In genomic region chr20:39784693-39785092, GRCh38 we compare ENCODE assay signal across 26 cellular contexts.
A peak's percentile ranks its signal among the peaks of the same experiment; 100 is the strongest.
DNase-seq lines count a peak whose midpoint lies in the region; ATAC-seq, FAIRE-seq and TF ChIP-seq lines count a peak whose summit lies in the region.
"Had no signal": no experiment of that assay in that cellular context is flagged by ENCODE, and none has a peak within 500 bp of the region (broad histone marks: within the 10 kb centered on the region; RNA-seq: fewer than 3 reads in every experiment).

No MANE protein-coding gene starts in this region.

- CTCF ChIA-PET in HepG2 (lab: Yijun Ruan, JAX; ENCODE audit: low intra/inter-chr PET ratio, low total read pairs) = no interaction called here

- no peaks in the 10 kb centered on the region for H3K79me2 ChIP-seq in HepG2 (ENCODE audit: insufficient read depth, low read length)

- no TSS peak for BruUV-seq in HepG2 (replicated peaks; lab: Mats Ljungman, UMichigan)

- H3K9me3 Mint-ChIP-seq in nephron = peaks cover 17% of the 10 kb centered on the region

- H4K20me1 ChIP-seq in HepG2 (ENCODE audit: insufficient read depth, low read length) = no peaks in the 10 kb centered on the region
- H4K20me1 ChIP-seq: BLaER1 treated with 17β-estradiol and CSF1 and Interleukin-3, amounts not matched to agents 10 nM and 100 nM had no signal

- peaks cover 3% of the 10 kb centered on the region for H3K36me3 Mint-ChIP-seq in nephron (ENCODE audit: low read depth)
- H3K36me3 Mint-ChIP-seq: CD14-positive monocyte had no signal

- POLR2A ChIA-PET in HepG2 (lab: Yijun Ruan, JAX) = no interaction called here

- H3K27me3 Mint-ChIP-seq in nephron (ENCODE audit: low read depth) = no peaks in the 10 kb centered on the region
- H3K27me3 Mint-ChIP-seq: CD4-positive, alpha-beta T cell; CD8-positive, alpha-beta memory T cell had no signal

- 0% methylated on average over 1 of the region's 1 CpG for WGBS in HepG2 (ENCODE audit: low lambda C conversion rate)
- WGBS in thyroid gland, 2 donors = 39 to 50% methylated on average over 1 of the region's 1 CpG

- TF ChIP-seq RAD21 in HepG2 (CRISPR knock-in tag; IDR thresholded peaks at IDR 0.05) = no peak

- peak overlapping the region in 2 of 3 experiments; percentile 43 to 87 for H3K27ac Mint-ChIP-seq in nephron
- H3K27ac Mint-ChIP-seq: CD14-positive monocyte; CD4-positive, alpha-beta T cell; CD8-positive, alpha-beta memory T cell; HFFc6 had no signal

- peaks cover 10% of the 10 kb centered on the region for H3K4me1 Mint-ChIP-seq in nephron
- H3K4me1 Mint-ChIP-seq: CD14-positive monocyte; CD8-positive, alpha-beta memory T cell had no signal

- intact Hi-C loops in HepG2 (cut with micrococcal nuclease; ENCODE audit: unreplicated experiment) (no loop called here), thyroid gland (cut with DNase I) (no loop called here)

- no peak for ATAC-seq in HepG2
- no peak for ATAC-seq in GM18868 (IDR thresholded peaks at IDR 0.05; ENCODE audit: unreplicated experiment)
- ATAC-seq: A549 had no signal

- H3K27ac ChIP-seq in HepG2 (ENCODE audit: extremely low read length, insufficient read depth, low read length) = no peak overlapping the region
- peak overlapping the region; percentile 55 to 78 (median 58) for H3K27ac ChIP-seq in thyroid gland
- H3K27ac ChIP-seq: 22Rv1; A549; BLaER1 treated with 17β-estradiol and CSF1 and Interleukin-3, amounts not matched to agents 10 nM and 100 nM had no signal

- H3K4me3 ChIP-seq in HepG2 (replicated peaks in 1 of 3; ENCODE audit: insufficient read depth in 1 of 3, low read depth in 2 of 3, low read length in 3 of 3) (no peak overlapping the region), thyroid gland (replicated peaks in 1 of 3) (no peak overlapping the region)
- H3K4me3 ChIP-seq: A549; BLaER1 treated with 17β-estradiol and CSF1 and Interleukin-3, amounts not matched to agents 10 nM and 100 nM; GM12878; HAP-1 had no signal

- H3K9me3 ChIP-seq in HepG2 (ENCODE audit: low read length) (peaks cover 86% of the 10 kb centered on the region), thyroid gland (no peaks in the 10 kb centered on the region)
- H3K9me3 ChIP-seq: A549, BE2C, HAP-1 had no signal

- no peak overlapping the region for H3K9ac ChIP-seq in HepG2 (ENCODE audit: insufficient read depth, low read depth, low read length)
- H3K9ac ChIP-seq: BLaER1 treated with 17β-estradiol and CSF1 and Interleukin-3, amounts not matched to agents 10 nM and 100 nM had no signal

- no peak overlapping the region for H2AFZ ChIP-seq in HepG2 (ENCODE audit: low read length)

- FAIRE-seq in GM19239 (lab: Jason Lieb, UNC) (peak; percentile 70), HepG2 (lab: Jason Lieb, UNC) (peak; percentile 30)
- FAIRE-seq: A549, D721Med, GM12878, H54 had no signal

- no peak for TF ChIP-seq EP300 in HepG2 (IDR thresholded peaks at IDR 0.05; ENCODE audit: low read depth in 2 of 2, low read length in 2 of 2)
- TF ChIP-seq EP300 in HepG2 (CRISPR knock-in tag; IDR thresholded peaks at IDR 0.05; ENCODE audit: borderline replicate concordance) = no peak

- in situ Hi-C loops in HepG2 (cut with HindIII; ENCODE audit: extremely low pct_ligation_motif_present, low pct_unique_long_range_greater_than_20kb) = no loop called here

- DNase-seq in GM19239 (ENCODE audit: insufficient read length, low spot score) = no peak
- DNase-seq in HepG2 (ENCODE audit: low spot score) = no peak
- DNase-seq in thyroid gland = no peak
- no peak for DNase-seq in A172 (ENCODE audit: low spot score)
- no peak for DNase-seq in stimulated activated CD4-positive, alpha-beta T cell treated with anti-CD3 and anti-CD28 coated beads, Interleukin-2, amount 100 ng/mL, for 24 hours
- DNase-seq: ACHN; AML-193; BE2C; CD4-positive, alpha-beta T cell; CD8-positive, alpha-beta memory T cell; DMS 273 treated with DMSO at 0.1 percent for 48 hours; DMS79; EL; GDM1; GOT3; HFFc6 had no signal

- H3K36me3 ChIP-seq in HepG2 (replicated peaks in 1 of 2; ENCODE audit: control insufficient read depth in 1 of 2, insufficient read depth in 2 of 2, low read length in 2 of 2) = no peaks in the 10 kb centered on the region
- no peaks in the 10 kb centered on the region for H3K36me3 ChIP-seq in thyroid gland
- H3K36me3 ChIP-seq: BE2C; BLaER1 treated with 17β-estradiol and CSF1 and Interleukin-3, amounts not matched to agents 10 nM and 100 nM; HAP-1 had no signal

- no peaks in the 10 kb centered on the region for H3K27me3 ChIP-seq in HepG2 (ENCODE audit: control insufficient read depth in 1 of 2, insufficient read depth in 2 of 2, low read length in 2 of 2)
- no peaks in the 10 kb centered on the region for H3K27me3 ChIP-seq in thyroid gland
- H3K27me3 ChIP-seq: BE2C; BLaER1 treated with 17β-estradiol and CSF1 and Interleukin-3, amounts not matched to agents 10 nM and 100 nM had no signal

- H3K4me3 Mint-ChIP-seq in nephron = no peak overlapping the region
- H3K4me3 Mint-ChIP-seq: CD14-positive monocyte; CD4-positive, alpha-beta T cell; CD8-positive, alpha-beta memory T cell; HFFc6 had no signal

- TF ChIP-seq POLR2A in HepG2 (IDR thresholded peaks at IDR 0.05; ENCODE audit: insufficient read depth in 1 of 2, low read depth in 2 of 2, low read length in 2 of 2) = no peak
- TF ChIP-seq POLR2A in thyroid gland (IDR thresholded peaks at IDR 0.05) = no peak

- H3K4me1 ChIP-seq in HepG2 (ENCODE audit: insufficient read depth, low read length) (no peaks in the 10 kb centered on the region), thyroid gland (peaks cover 10 to 14% of the 10 kb centered on the region in 2 donors)
- H3K4me1 ChIP-seq: A549, BE2C, HAP-1 had no signal

- H3K4me2 ChIP-seq in HepG2 (ENCODE audit: low read depth, low read length) = no peak overlapping the region
- H3K4me2 ChIP-seq: A549 had no signal

- no peak for TF ChIP-seq CTCF in HepG2 (CRISPR knock-in tag; IDR thresholded peaks at IDR 0.05)
- TF ChIP-seq CTCF in nephron (IDR thresholded peaks at IDR 0.05; ENCODE audit: unreplicated experiment in 3 of 3) = no peak
- TF ChIP-seq CTCF in thyroid gland (IDR thresholded peaks at IDR 0.05) = no peak

TF ChIP-seq in HepG2, 621 proteins besides CTCF, POLR2A, EP300 and RAD21 (continues in another document):
- TF ChIP-seq FOXA3 (CRISPR knock-in tag; IDR thresholded peaks at IDR 0.05) = no peak
- TF ChIP-seq SNAPC5 (CRISPR knock-in tag; IDR thresholded peaks at IDR 0.05; ENCODE audit: borderline replicate concordance) = no peak
- TF ChIP-seq FOXA1 (IDR thresholded peaks at IDR 0.05) = no peak
- no peak for TF ChIP-seq FOXA1 (CRISPR knock-in tag; IDR thresholded peaks at IDR 0.05)
- TF ChIP-seq RARA (CRISPR knock-in tag; IDR thresholded peaks at IDR 0.05) = no peak
- TF ChIP-seq GPN1 (CRISPR knock-in tag; IDR thresholded peaks at IDR 0.05; ENCODE audit: borderline replicate concordance) = no peak
- no peak for TF ChIP-seq CEBPG (CRISPR knock-in tag; IDR thresholded peaks at IDR 0.05)
- TF ChIP-seq TRIM22 (IDR thresholded peaks at IDR 0.05) = no peak
- TF ChIP-seq ATF7-NPFF (CRISPR knock-in tag; IDR thresholded peaks at IDR 0.05; ENCODE audit: low read depth) = no peak
- TF ChIP-seq ATF3 (CRISPR knock-in tag; IDR thresholded peaks at IDR 0.05) = no peak
- no peak for TF ChIP-seq RNF219 (CRISPR knock-in tag; IDR thresholded peaks at IDR 0.05)
- TF ChIP-seq HOXA5 (CRISPR knock-in tag; IDR thresholded peaks at IDR 0.05) = no peak
- TF ChIP-seq SMARCE1 (IDR thresholded peaks at IDR 0.05; ENCODE audit: borderline replicate concordance) = no peak
- no peak for TF ChIP-seq MYNN (CRISPR knock-in tag; IDR thresholded peaks at IDR 0.05; ENCODE audit: low read depth)
- TF ChIP-seq JUN (CRISPR knock-in tag; IDR thresholded peaks at IDR 0.05) = no peak
- no peak for TF ChIP-seq FOXP1 (IDR thresholded peaks at IDR 0.05)
- no peak for TF ChIP-seq FOXP1 (CRISPR knock-in tag; IDR thresholded peaks at IDR 0.05)
